In the genomic region with DNA sequence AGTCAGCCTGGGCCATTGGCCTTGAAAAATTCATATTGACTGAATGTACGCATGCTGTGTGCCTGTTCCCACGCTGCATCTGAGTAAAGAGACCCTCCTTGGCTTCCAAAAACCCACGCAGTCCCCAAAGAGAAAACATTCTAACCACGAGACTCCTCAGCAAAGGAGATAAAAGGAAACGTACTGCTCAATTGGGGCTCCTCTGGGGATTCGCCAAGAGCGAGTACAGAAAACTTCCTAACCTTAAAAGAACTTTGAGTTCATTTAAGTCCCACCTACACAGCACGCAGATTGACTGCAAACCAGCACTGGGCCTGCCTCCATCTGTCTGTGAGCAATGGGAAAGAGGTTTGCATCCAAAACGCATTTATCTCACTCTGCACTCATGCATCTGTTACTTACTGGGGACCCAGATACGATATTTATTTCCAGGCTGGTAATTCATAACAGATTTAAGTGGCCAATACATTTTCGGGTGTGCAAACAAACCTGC, we compare ENCODE assay signal across 21 cellular contexts.
DNase-seq lines count a peak whose midpoint lies in the region; ATAC-seq and TF ChIP-seq lines count a peak whose summit lies in the region.
"Had no signal": no experiment of that assay in that cellular context is flagged by ENCODE, and none has a peak within 500 bp of the region (broad histone marks: within the 10 kb centered on the region; RNA-seq: fewer than 3 reads in every experiment).

No MANE protein-coding gene starts in this region.

- ATAC-seq in heart left ventricle (peak; percentile 54 to 89 (median 70)), GM18909 (IDR thresholded peaks at IDR 0.05; ENCODE audit: poor library complexity, unreplicated experiment) (no peak)
- ATAC-seq: GM23338 had no signal

- H3K27me3 ChIP-seq in heart left ventricle, result no peaks in the 10 kb centered on the region
- H3K27me3 ChIP-seq: BE2C had no signal

- no peaks in the 10 kb centered on the region for H3K9me3 ChIP-seq in heart left ventricle
- H3K9me3 ChIP-seq: BE2C, HAP-1 had no signal

- 47 to 64% (median 60%) methylated on average over 11 of the region's 11 CpGs for WGBS in heart left ventricle, 4 donors

- TF ChIP-seq CTCF in heart left ventricle (IDR thresholded peaks at IDR 0.05), result no peak

- no peak overlapping the region for H3K4me3 ChIP-seq in heart left ventricle
- H3K4me3 ChIP-seq: GM23338, HAP-1, PC-9 had no signal

- TF ChIP-seq POLR2A in heart left ventricle (IDR thresholded peaks at IDR 0.05), result no peak

- peak; percentile 9 for DNase-seq in DMS 273 (lab: John Stamatoyannopoulos, UW; ENCODE audit: unreplicated experiment)
- no peak for DNase-seq in DMS 273 treated with DMSO at 0.1 percent for 48 hours (lab: John Stamatoyannopoulos, UW)
- peak in 3 of 5 donors; percentile 54 to 63 (median 58) for DNase-seq in heart left ventricle
- peak; percentile 24 for DNase-seq in occipital lobe (lab: John Stamatoyannopoulos, UW)
- DNase-seq in stimulated activated CD4-positive, alpha-beta T cell treated with anti-CD3 and anti-CD28 coated beads, Interleukin-4, amount 100 ng/mL, for 24 hours, result no peak
- no peak for DNase-seq in T-helper 9 cell
- DNase-seq: BE2C; CD4-positive, alpha-beta T cell; HFFc6; NCI-H1048; NCI-H1694 treated with DMSO at 0.1 percent for 48 hours; NCI-H2081; NCI-H2227 treated with DMSO at 0.1 percent for 48 hours; NCI-H526 treated with DMSO at 0.1 percent for 48 hours; PC-9; SHP77 had no signal

- H3K27ac ChIP-seq in heart left ventricle, result peak overlapping the region in 6 of 12 donors; percentile 23 to 61 (median 41)
- H3K27ac ChIP-seq: 22Rv1, KMS-11, PC-9 had no signal

- intact Hi-C loops in heart left ventricle (cut with DNase I), result no loop called here

- no peaks in the 10 kb centered on the region for H3K36me3 ChIP-seq in heart left ventricle
- H3K36me3 ChIP-seq: BE2C, HAP-1 had no signal

- peaks cover 0 to 4% (median 0%) of the 10 kb centered on the region in 12 donors for H3K4me1 ChIP-seq in heart left ventricle
- H3K4me1 ChIP-seq: HAP-1 had no signal

Comparison
In these comparisons a context has a peak if more than half of its experiments do, and no peak if none do; other contexts are left out.
1. DNase-seq: peak in DMS 273 (single experiment), heart left ventricle (3 of 5) and occipital lobe (single experiment); none in DMS 273 treated with DMSO at 0.1 percent for 48 hours (single experiment), stimulated activated CD4-positive, alpha-beta T cell treated with anti-CD3 and anti-CD28 coated beads, Interleukin-4, amount 100 ng/mL, for 24 hours (single experiment) and T-helper 9 cell (single experiment).